Comparison of ENCODE assay signal across 18 cellular contexts in the genomic region with DNA sequence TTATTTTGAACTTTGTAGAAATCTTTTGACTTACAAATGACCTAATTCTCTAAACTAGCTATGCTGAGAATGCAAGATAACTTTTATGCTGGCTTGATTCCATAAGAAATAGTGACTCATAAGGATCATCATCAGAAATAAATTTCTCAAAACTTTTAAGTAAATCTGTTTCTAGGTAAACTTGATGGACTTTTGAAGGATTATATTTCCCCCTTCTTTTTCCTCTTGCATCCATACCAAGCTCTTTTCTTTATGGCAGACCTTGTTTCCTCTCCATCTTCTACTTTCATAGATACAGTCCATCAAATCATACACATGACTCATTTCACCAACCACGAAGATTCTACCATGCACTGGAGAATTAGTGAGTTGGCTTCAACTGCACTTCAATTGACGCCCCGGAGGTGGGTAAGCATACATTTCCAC.
DNase-seq lines count a peak whose midpoint lies in the region; ATAC-seq and TF ChIP-seq lines count a peak whose summit lies in the region.
"Had no signal": no experiment of that assay in that cellular context is flagged by ENCODE, and none has a peak within 500 bp of the region (broad histone marks: within the 10 kb centered on the region; RNA-seq: fewer than 3 reads in every experiment).

No MANE protein-coding gene starts in this region.

- ATAC-seq in stimulated activated memory B cell treated with anti-CD40 and anti-IgM and Interleukin-4, amounts not matched to agents 10 μg/mL and 1 μg/mL and 100 μg/mL, for 72 hours = no peak
- ATAC-seq: natural killer cell treated with Interleukin-12 subunit alpha and Interleukin-12 subunit beta and Interleukin-15 and Interleukin-18, amount 100 ng/mL, for 72 hours had no signal

- H3K27ac Mint-ChIP-seq in activated naive CD4-positive, alpha-beta T cell treated with anti-CD3 and anti-CD28 coated beads, Interleukin-2, amount 10 ng/mL, durations not matched to agents 7 days and 5 days = no peak overlapping the region
- no peak overlapping the region for H3K27ac Mint-ChIP-seq in stimulated activated memory B cell treated with anti-CD40 and anti-IgM and Interleukin-4, amounts not matched to agents 10 μg/mL and 1 μg/mL and 100 μg/mL, for 72 hours
- H3K27ac Mint-ChIP-seq: activated CD4-positive, alpha-beta memory T cell treated with anti-CD3 and anti-CD28 coated beads, Interleukin-2, amount 10 ng/mL, durations not matched to agents 7 days and 5 days; B cell; natural killer cell treated with Interleukin-12 subunit alpha and Interleukin-12 subunit beta and Interleukin-15 and Interleukin-18, amount 100 ng/mL, for 72 hours had no signal

- peak overlapping the region; percentile 3 for H3K27ac ChIP-seq in brain microvascular endothelial cell
- H3K27ac ChIP-seq: tibial artery had no signal

- CTCF ChIA-PET in activated naive CD4-positive, alpha-beta T cell treated with anti-CD3 and anti-CD28 coated beads, Interleukin-2, amount 10 ng/mL, durations not matched to agents 7 days and 5 days (lab: Charles Lee) = no interaction called here

- no peak overlapping the region for H3K4me3 Mint-ChIP-seq in activated naive CD4-positive, alpha-beta T cell treated with anti-CD3 and anti-CD28 coated beads, Interleukin-2, amount 10 ng/mL, durations not matched to agents 7 days and 5 days
- H3K4me3 Mint-ChIP-seq in stimulated activated memory B cell treated with anti-CD40 and anti-IgM and Interleukin-4, amounts not matched to agents 10 μg/mL and 1 μg/mL and 100 μg/mL, for 72 hours = no peak overlapping the region
- H3K4me3 Mint-ChIP-seq: activated CD4-positive, alpha-beta memory T cell treated with anti-CD3 and anti-CD28 coated beads, Interleukin-2, amount 10 ng/mL, durations not matched to agents 7 days and 5 days; B cell; natural killer cell treated with Interleukin-12 subunit alpha and Interleukin-12 subunit beta and Interleukin-15 and Interleukin-18, amount 100 ng/mL, for 72 hours had no signal

- no peaks in the 10 kb centered on the region for H3K27me3 ChIP-seq in brain microvascular endothelial cell (replicated peaks)
- H3K27me3 ChIP-seq: tibial artery had no signal

- H3K4me1 Mint-ChIP-seq in activated naive CD4-positive, alpha-beta T cell treated with anti-CD3 and anti-CD28 coated beads, Interleukin-2, amount 10 ng/mL, durations not matched to agents 7 days and 5 days = no peaks in the 10 kb centered on the region
- H3K4me1 Mint-ChIP-seq in stimulated activated memory B cell treated with anti-CD40 and anti-IgM and Interleukin-4, amounts not matched to agents 10 μg/mL and 1 μg/mL and 100 μg/mL, for 72 hours = no peaks in the 10 kb centered on the region
- H3K4me1 Mint-ChIP-seq: activated CD4-positive, alpha-beta memory T cell treated with anti-CD3 and anti-CD28 coated beads, Interleukin-2, amount 10 ng/mL, durations not matched to agents 7 days and 5 days; B cell had no signal

- no peak for TF ChIP-seq CTCF in brain microvascular endothelial cell (IDR thresholded peaks at IDR 0.05; ENCODE audit: low read depth, low read length, missing control alignments)

- no peak overlapping the region for H3K4me3 ChIP-seq in brain microvascular endothelial cell (ENCODE audit: low read depth, low read length)
- H3K4me3 ChIP-seq: lung, tibial artery had no signal

- H3K36me3 Mint-ChIP-seq in activated naive CD4-positive, alpha-beta T cell treated with anti-CD3 and anti-CD28 coated beads, Interleukin-2, amount 10 ng/mL, durations not matched to agents 7 days and 5 days = no peaks in the 10 kb centered on the region
- H3K36me3 Mint-ChIP-seq in stimulated activated memory B cell treated with anti-CD40 and anti-IgM and Interleukin-4, amounts not matched to agents 10 μg/mL and 1 μg/mL and 100 μg/mL, for 72 hours = no peaks in the 10 kb centered on the region
- H3K36me3 Mint-ChIP-seq: natural killer cell treated with Interleukin-12 subunit alpha and Interleukin-12 subunit beta and Interleukin-15 and Interleukin-18, amount 100 ng/mL, for 72 hours had no signal

- H3K9me3 Mint-ChIP-seq in activated naive CD4-positive, alpha-beta T cell treated with anti-CD3 and anti-CD28 coated beads, Interleukin-2, amount 10 ng/mL, durations not matched to agents 7 days and 5 days = peaks cover 6% of the 10 kb centered on the region
- H3K9me3 Mint-ChIP-seq in stimulated activated memory B cell treated with anti-CD40 and anti-IgM and Interleukin-4, amounts not matched to agents 10 μg/mL and 1 μg/mL and 100 μg/mL, for 72 hours = peaks cover 4% of the 10 kb centered on the region
- H3K9me3 Mint-ChIP-seq: natural killer cell treated with Interleukin-12 subunit alpha and Interleukin-12 subunit beta and Interleukin-15 and Interleukin-18, amount 100 ng/mL, for 72 hours had no signal

- H3K27me3 Mint-ChIP-seq in activated naive CD4-positive, alpha-beta T cell treated with anti-CD3 and anti-CD28 coated beads, Interleukin-2, amount 10 ng/mL, durations not matched to agents 7 days and 5 days = peaks cover 4% of the 10 kb centered on the region
- H3K27me3 Mint-ChIP-seq in stimulated activated memory B cell treated with anti-CD40 and anti-IgM and Interleukin-4, amounts not matched to agents 10 μg/mL and 1 μg/mL and 100 μg/mL, for 72 hours = no peaks in the 10 kb centered on the region
- H3K27me3 Mint-ChIP-seq: activated CD4-positive, alpha-beta memory T cell treated with anti-CD3 and anti-CD28 coated beads, Interleukin-2, amount 10 ng/mL, durations not matched to agents 7 days and 5 days had no signal

- in situ Hi-C loops in brain microvascular endothelial cell (cut with HindIII; ENCODE audit: low pct_ligation_motif_present, low sequenced_read_pairs) = no loop called here

- H3K36me3 ChIP-seq in brain microvascular endothelial cell (replicated peaks) = no peaks in the 10 kb centered on the region
- H3K36me3 ChIP-seq: tibial artery had no signal

- peak; percentile 50 for DNase-seq in AG08395 (ENCODE audit: low spot score)
- DNase-seq in HT1080 (ENCODE audit: low read depth) = peak; percentile 70
- no peak for DNase-seq in brain microvascular endothelial cell
- DNase-seq in kidney glomerular epithelial cell (lab: John Stamatoyannopoulos, UW) = peak; percentile 96
- DNase-seq in activated naive CD4-positive, alpha-beta T cell treated with anti-CD3 and anti-CD28 coated beads, Interleukin-2, amount 10 ng/mL, durations not matched to agents 7 days and 5 days = no peak
- DNase-seq in DMS153 (lab: John Stamatoyannopoulos, UW) = no peak
- no peak for DNase-seq in SKM-1 treated with dmso at 0.1 percent for 144 hours (lab: John Stamatoyannopoulos, UW; ENCODE audit: unreplicated experiment)
- DNase-seq: activated CD4-positive, alpha-beta memory T cell treated with anti-CD3 and anti-CD28 coated beads, Interleukin-2, amount 10 ng/mL, durations not matched to agents 7 days and 5 days; H7; KBM-7; NCI-H1417; NCI-H2227 treated with DMSO at 0.1 percent for 48 hours; SIG-M5; tibial artery had no signal

Comparison
In these comparisons a context has a peak if more than half of its experiments do, and no peak if none do; other contexts are left out.
1. DNase-seq: peak in AG08395 (single experiment), HT1080 (single experiment) and kidney glomerular epithelial cell (single experiment); none in brain microvascular endothelial cell (single experiment), activated naive CD4-positive, alpha-beta T cell treated with anti-CD3 and anti-CD28 coated beads, Interleukin-2, amount 10 ng/mL, durations not matched to agents 7 days and 5 days (single experiment), DMS153 (single experiment) and SKM-1 treated with dmso at 0.1 percent for 144 hours (single experiment).